18 cellular contexts compared by ENCODE assay signal in genomic region chr1:77706321-77706720, GRCh38. TPM values are rescaled to one million over a fixed set of nuclear protein-coding genes. Genes with fewer than 3 reads are reported as not detected.
A peak's percentile ranks its signal among the peaks of the same experiment; 100 is the strongest.
DNase-seq lines count a peak whose midpoint lies in the region; ATAC-seq, FAIRE-seq and TF ChIP-seq lines count a peak whose summit lies in the region.
"Had no signal": no experiment of that assay in that cellular context is flagged by ENCODE, and none has a peak within 500 bp of the region (broad histone marks: within the 10 kb centered on the region; RNA-seq: fewer than 3 reads in every experiment).

No MANE protein-coding gene starts in this region.

- H3K27ac Mint-ChIP-seq in HFFc6: peak overlapping the region; percentile 54
- peak overlapping the region; percentile 8 for H3K27ac Mint-ChIP-seq in T-helper 17 cell
- H3K27ac Mint-ChIP-seq: B cell, H9 had no signal

- H3K9me3 ChIP-seq in T-helper 17 cell (ENCODE audit: control insufficient read depth, low read length, poor library complexity, severe bottlenecking): no peaks in the 10 kb centered on the region

- H3K4me3 ChIP-seq in fibroblast of mammary gland (ENCODE audit: control insufficient read depth, low read depth, low read length): no peak overlapping the region

- H3K4me3 Mint-ChIP-seq in HFFc6 (no peak overlapping the region; the same call in 1 of the 2 replicates), T-helper 17 cell (no peak overlapping the region)
- H3K4me3 Mint-ChIP-seq: B cell, H9 had no signal

- H3K4me1 Mint-ChIP-seq in HFFc6 (ENCODE audit: low read depth): peaks cover 34% of the 10 kb centered on the region
- H3K4me1 Mint-ChIP-seq in T-helper 17 cell: peaks cover 9% of the 10 kb centered on the region
- H3K4me1 Mint-ChIP-seq: B cell, H9 had no signal

- H3K27me3 Mint-ChIP-seq in HFFc6 (ENCODE audit: insufficient read depth) (no peaks in the 10 kb centered on the region), T-helper 17 cell (no peaks in the 10 kb centered on the region)
- H3K27me3 Mint-ChIP-seq: B cell had no signal

- H3K9me3 Mint-ChIP-seq in HFFc6: no peaks in the 10 kb centered on the region
- H3K9me3 Mint-ChIP-seq: H9 had no signal

- peaks cover 43% of the 10 kb centered on the region for H3K36me3 Mint-ChIP-seq in HFFc6 (ENCODE audit: low read depth)
- H3K36me3 Mint-ChIP-seq in T-helper 17 cell (ENCODE audit: low read depth): peaks cover 17% of the 10 kb centered on the region

- FAIRE-seq in D721Med (lab: Jason Lieb, UNC): peak; percentile 32
- FAIRE-seq: GM12892, RCC 7860 had no signal

- no peak for ATAC-seq in T-helper 17 cell
- ATAC-seq in GM18502 (IDR thresholded peaks at IDR 0.05; ENCODE audit: poor library complexity, unreplicated experiment): no peak
- no peak for ATAC-seq in GM21529 (IDR thresholded peaks at IDR 0.05; ENCODE audit: unreplicated experiment)
- ATAC-seq: Right ventricle myocardium inferior had no signal

- TF ChIP-seq CTCF in D721Med (IDR thresholded peaks at IDR 0.05; ENCODE audit: insufficient read depth, missing control alignments) (no peak), HFFc6 (IDR thresholded peaks at IDR 0.05) (no peak), fibroblast of mammary gland (conservative IDR thresholded peaks at IDR 0.05; ENCODE audit: control insufficient read depth, insufficient read depth, low read depth, low read length) (no peak)

- DNase-seq in D721Med (ENCODE audit: insufficient read length, low spot score) (no peak), HFFc6 (peak; percentile 36), T-helper 17 cell (no peak), fibroblast of mammary gland (ENCODE audit: low read depth) (peak; percentile 32), T-helper 9 cell (no peak), NCI-H2227 (lab: John Stamatoyannopoulos, UW; ENCODE audit: unreplicated experiment) (no peak)
- DNase-seq: H9; NCI-H1092; NCI-H1436 treated with DMSO at 0.1 percent for 48 hours; NCI-H2029 treated with DMSO at 0.1 percent for 48 hours; NCI-H2171 treated with DMSO at 0.1 percent for 48 hours; NK-92 treated with Interleukin-12 subunit alpha and Interleukin-12 subunit beta, amount 100 ng/mL, for 24 hours had no signal

RNA-seq across cellular contexts. Expression of gene ZZZ3, which starts 23.9 kb away (rescaled TPM):
- 10 to 100 TPM; 41.8 to 47.8 (median 46.0) TPM for total RNA-seq in HFFc6 (2021; fragmentation: NEBNext Ultra II Directional; extraction: Animal tissue kit (Norgen Biotek cat#: 25700))
- 10 to 100 TPM; 49.8 to 55.5 TPM for total RNA-seq in T-helper 17 cell

RNA-seq across cellular contexts. Expression of gene USP33, which starts 53.3 kb away (rescaled TPM):
- 10 to 100 TPM; 44.0 to 55.6 (median 50.5) TPM for total RNA-seq in HFFc6 (2021; fragmentation: NEBNext Ultra II Directional; extraction: Animal tissue kit (Norgen Biotek cat#: 25700))
- total RNA-seq in T-helper 17 cell: 10 to 100 TPM; 59.1 to 66.9 TPM

Comparison
In these comparisons a context has a peak if more than half of its experiments do, and no peak if none do; other contexts are left out.
1. DNase-seq: peak in HFFc6 (single experiment) and fibroblast of mammary gland (single experiment); none in D721Med (single experiment), T-helper 17 cell (0 of 3), T-helper 9 cell (single experiment) and NCI-H2227 (single experiment).